13 cellular contexts compared by ENCODE assay signal in the genomic region with DNA sequence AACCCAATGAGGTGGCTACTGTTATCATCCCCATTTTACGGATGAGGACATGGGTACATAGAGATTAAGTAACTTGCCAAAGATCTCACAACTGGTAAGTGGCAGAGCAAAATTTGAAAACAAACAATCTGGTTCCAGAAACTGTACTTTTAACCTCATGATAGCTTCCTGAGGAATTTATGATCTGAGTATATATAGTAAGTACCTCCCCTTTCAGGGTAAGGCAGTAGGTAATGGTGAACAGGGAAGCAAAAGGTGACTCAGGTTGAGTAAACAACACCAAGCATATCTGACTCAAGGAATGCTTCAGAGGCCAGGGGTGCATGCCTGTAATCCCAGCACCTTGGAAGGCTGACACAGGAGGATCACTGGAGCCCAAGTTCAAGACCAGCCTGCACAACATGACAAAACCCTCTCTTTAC. TPM values are rescaled to one million over a fixed set of nuclear protein-coding genes. Genes with fewer than 3 reads are reported as not detected.
A peak's percentile ranks its signal among the peaks of the same experiment; 100 is the strongest.
DNase-seq lines count a peak whose midpoint lies in the region; ATAC-seq, FAIRE-seq and TF ChIP-seq lines count a peak whose summit lies in the region.
"Had no signal": no experiment of that assay in that cellular context is flagged by ENCODE, and none has a peak within 500 bp of the region (broad histone marks: within the 10 kb centered on the region; RNA-seq: fewer than 3 reads in every experiment).

No MANE protein-coding gene starts in this region.

- H3K36me3 ChIP-seq in keratinocyte (ENCODE audit: control insufficient read depth in 2 of 2, extremely low read depth in 1 of 2, insufficient read depth in 2 of 2, low read length in 2 of 2) (no peaks in the 10 kb centered on the region), heart left ventricle (no peaks in the 10 kb centered on the region), left ventricle myocardium inferior (no peaks in the 10 kb centered on the region)
- H3K36me3 ChIP-seq in naive thymus-derived CD4-positive, alpha-beta T cell (ENCODE audit: control insufficient read depth in 2 of 3, insufficient read depth in 3 of 3, low read length in 3 of 3), result no peaks in the 10 kb centered on the region

- H3K4me1 ChIP-seq in keratinocyte (ENCODE audit: control insufficient read depth, extremely low read depth, insufficient read depth, low read length), result peaks cover 34% of the 10 kb centered on the region
- H3K4me1 ChIP-seq in naive thymus-derived CD4-positive, alpha-beta T cell (ENCODE audit: control insufficient read depth in 2 of 2, insufficient read depth in 2 of 2, low read length in 2 of 2), result no peaks in the 10 kb centered on the region
- peaks cover 0 to 4% (median 0%) of the 10 kb centered on the region in 12 donors for H3K4me1 ChIP-seq in heart left ventricle
- no peaks in the 10 kb centered on the region for H3K4me1 ChIP-seq in left ventricle myocardium inferior

- no peak overlapping the region for H3K4me3 ChIP-seq in keratinocyte (ENCODE audit: control insufficient read depth in 2 of 3, extremely low read depth in 1 of 3, insufficient read depth in 2 of 3, low read depth in 1 of 3, low read length in 3 of 3)
- H3K4me3 ChIP-seq in naive thymus-derived CD4-positive, alpha-beta T cell (ENCODE audit: low read length), result no peak overlapping the region
- H3K4me3 ChIP-seq in heart left ventricle, result no peak overlapping the region
- H3K4me3 ChIP-seq in left ventricle myocardium inferior, result no peak overlapping the region

- CTCF ChIA-PET in naive thymus-derived CD4-positive, alpha-beta T cell (lab: Charles Lee), result no interaction called here

- H3K9me3 ChIP-seq in keratinocyte (ENCODE audit: control insufficient read depth, low read depth, low read length) (no peaks in the 10 kb centered on the region), heart left ventricle (no peaks in the 10 kb centered on the region), left ventricle myocardium inferior (replicated peaks) (no peaks in the 10 kb centered on the region)
- H3K9me3 ChIP-seq in naive thymus-derived CD4-positive, alpha-beta T cell (ENCODE audit: control insufficient read depth in 2 of 3, low read length in 3 of 3), result no peaks in the 10 kb centered on the region

- H3K36me3 Mint-ChIP-seq in naive thymus-derived CD4-positive, alpha-beta T cell, result peaks cover 0 to 8% (median 4%) of the 10 kb centered on the region in 5 donors

- H3K9me1 ChIP-seq in keratinocyte (ENCODE audit: control insufficient read depth, extremely low read depth, insufficient read depth, low read length), result no peaks in the 10 kb centered on the region

- no peaks in the 10 kb centered on the region for H4K20me1 ChIP-seq in keratinocyte (ENCODE audit: control insufficient read depth, extremely low read depth, insufficient read depth, low read length)

- no peaks in the 10 kb centered on the region for H3K9me3 Mint-ChIP-seq in stimulated activated naive CD8-positive, alpha-beta T cell treated with anti-CD3 and anti-CD28 coated beads, Interleukin-15, amount 100 ng/mL, for 72 hours
- H3K9me3 Mint-ChIP-seq in naive thymus-derived CD4-positive, alpha-beta T cell, result peaks cover 0 to 2% (median 0%) of the 10 kb centered on the region in 11 donors
- H3K9me3 Mint-ChIP-seq: activated naive CD8-positive, alpha-beta T cell treated with anti-CD3 and anti-CD28 coated beads, Interleukin-2, amount 50 U/mL, for 24 hours had no signal

- H3K4me3 Mint-ChIP-seq in stimulated activated naive CD8-positive, alpha-beta T cell treated with anti-CD3 and anti-CD28 coated beads, Interleukin-15, amount 100 ng/mL, for 72 hours, result no peak overlapping the region
- no peak overlapping the region for H3K4me3 Mint-ChIP-seq in naive thymus-derived CD4-positive, alpha-beta T cell
- H3K4me3 Mint-ChIP-seq: activated naive CD8-positive, alpha-beta T cell treated with anti-CD3 and anti-CD28 coated beads, Interleukin-2, amount 50 U/mL, for 24 hours; B cell had no signal

- no peak for TF ChIP-seq POLR2A in heart left ventricle (IDR thresholded peaks at IDR 0.05)

- H3K27me3 Mint-ChIP-seq in stimulated activated naive CD8-positive, alpha-beta T cell treated with anti-CD3 and anti-CD28 coated beads, Interleukin-15, amount 100 ng/mL, for 72 hours, result no peaks in the 10 kb centered on the region
- H3K27me3 Mint-ChIP-seq in naive thymus-derived CD4-positive, alpha-beta T cell, result no peaks in the 10 kb centered on the region
- H3K27me3 Mint-ChIP-seq: activated naive CD8-positive, alpha-beta T cell treated with anti-CD3 and anti-CD28 coated beads, Interleukin-2, amount 50 U/mL, for 24 hours; B cell had no signal

- no peak for DNase-seq in stimulated activated naive CD8-positive, alpha-beta T cell treated with anti-CD3 and anti-CD28 coated beads, Interleukin-15, amount 100 ng/mL, for 72 hours
- DNase-seq in stimulated activated naive CD8-positive, alpha-beta T cell treated with anti-CD3 and anti-CD28 coated beads, Interleukin-15, Interleukin-2, amounts not matched to agents 100 U/mL and 50 U/mL, for 24 hours, result no peak
- DNase-seq in SW480 (ENCODE audit: low spot score), result peak; percentile 46
- peak; percentile 92 for DNase-seq in keratinocyte (ENCODE audit: low read depth, low spot score)
- DNase-seq in naive thymus-derived CD4-positive, alpha-beta T cell, result no peak
- DNase-seq in heart left ventricle, result no peak
- no peak for DNase-seq in left ventricle myocardium inferior
- DNase-seq: activated naive CD8-positive, alpha-beta T cell treated with anti-CD3 and anti-CD28 coated beads, Interleukin-2, amount 50 U/mL, for 24 hours; NCI-H1436; NCI-H82; occipital lobe had no signal

- dilution Hi-C loops in keratinocyte (cut with MboI; ENCODE audit: extremely low pct_ligation_motif_present, low sequenced_read_pairs), result no loop called here

- peak; percentile 91 for FAIRE-seq in keratinocyte (lab: Jason Lieb, UNC)

- H3K27me3 ChIP-seq in keratinocyte (ENCODE audit: control insufficient read depth, extremely low read depth, insufficient read depth, low read length), result no peaks in the 10 kb centered on the region
- H3K27me3 ChIP-seq in naive thymus-derived CD4-positive, alpha-beta T cell (ENCODE audit: control insufficient read depth in 2 of 2, insufficient read depth in 2 of 2, low read length in 2 of 2), result no peaks in the 10 kb centered on the region
- no peaks in the 10 kb centered on the region for H3K27me3 ChIP-seq in heart left ventricle
- no peaks in the 10 kb centered on the region for H3K27me3 ChIP-seq in left ventricle myocardium inferior (ENCODE audit: low read depth)

- peak overlapping the region; percentile 64 for H3K27ac ChIP-seq in keratinocyte (ENCODE audit: control insufficient read depth, insufficient read depth, low read length)
- no peak overlapping the region for H3K27ac ChIP-seq in naive thymus-derived CD4-positive, alpha-beta T cell (ENCODE audit: low read depth, low read length)
- no peak overlapping the region for H3K27ac ChIP-seq in heart left ventricle
- no peak overlapping the region for H3K27ac ChIP-seq in left ventricle myocardium inferior (replicated peaks)

- H3K4me1 Mint-ChIP-seq in stimulated activated naive CD8-positive, alpha-beta T cell treated with anti-CD3 and anti-CD28 coated beads, Interleukin-15, amount 100 ng/mL, for 72 hours, result no peaks in the 10 kb centered on the region
- peaks cover 0 to 17% (median 0%) of the 10 kb centered on the region in 7 donors for H3K4me1 Mint-ChIP-seq in naive thymus-derived CD4-positive, alpha-beta T cell
- H3K4me1 Mint-ChIP-seq: activated naive CD8-positive, alpha-beta T cell treated with anti-CD3 and anti-CD28 coated beads, Interleukin-2, amount 50 U/mL, for 24 hours had no signal

- no peak overlapping the region for H2AFZ ChIP-seq in keratinocyte (ENCODE audit: control insufficient read depth, low read length)

- H3K4me2 ChIP-seq in keratinocyte (ENCODE audit: control insufficient read depth, extremely low read depth, insufficient read depth, low read depth, low read length), result no peak overlapping the region

- intact Hi-C loops in naive thymus-derived CD4-positive, alpha-beta T cell (cut with micrococcal nuclease), result loop anchor here in 1 of 2 donors (2.0 kb wide), 1 partner anchor 23 kb away; the partner anchor contains the start of gene ATAD1
- intact Hi-C loops in heart left ventricle (cut with DNase I) (no loop called here), left ventricle myocardium inferior (cut with micrococcal nuclease) (no loop called here)

- peak overlapping the region; percentile 39 to 81 for H3K27ac Mint-ChIP-seq in stimulated activated naive CD8-positive, alpha-beta T cell treated with anti-CD3 and anti-CD28 coated beads, Interleukin-15, amount 100 ng/mL, for 72 hours
- H3K27ac Mint-ChIP-seq in naive thymus-derived CD4-positive, alpha-beta T cell, result peak overlapping the region in 1 of 9 donors; percentile 76
- H3K27ac Mint-ChIP-seq: activated naive CD8-positive, alpha-beta T cell treated with anti-CD3 and anti-CD28 coated beads, Interleukin-2, amount 50 U/mL, for 24 hours; B cell had no signal

- WGBS in heart left ventricle, 4 donors, result 88 to 100% (median 95%) methylated on average over 1 of the region's 1 CpG

- POLR2A ChIA-PET in naive thymus-derived CD4-positive, alpha-beta T cell (lab: Charles Lee), result no interaction called here

- H3K79me2 ChIP-seq in keratinocyte (ENCODE audit: control insufficient read depth, insufficient read depth, low read length), result no peaks in the 10 kb centered on the region

- TF ChIP-seq CTCF in keratinocyte (optimal IDR thresholded peaks at IDR 0.05 in 1 of 3, IDR thresholded peaks at IDR 0.05 in 1 of 3, conservative IDR thresholded peaks at IDR 0.05 in 1 of 3; ENCODE audit: extremely low read depth in 1 of 3, insufficient read depth in 2 of 3, low read length in 3 of 3) (no peak), heart left ventricle (IDR thresholded peaks at IDR 0.05) (no peak), left ventricle myocardium inferior (IDR thresholded peaks at IDR 0.05; ENCODE audit: borderline replicate concordance) (no peak)

- no peak overlapping the region for H3K9ac ChIP-seq in keratinocyte (ENCODE audit: control insufficient read depth, extremely low read depth, insufficient read depth, low read length)

- no peak for ATAC-seq in stimulated activated naive CD8-positive, alpha-beta T cell treated with anti-CD3 and anti-CD28 coated beads, Interleukin-15, amount 100 ng/mL, for 72 hours
- no peak for ATAC-seq in stimulated activated naive CD8-positive, alpha-beta T cell treated with anti-CD3 and anti-CD28 coated beads, Interleukin-15, Interleukin-2, amounts not matched to agents 100 U/mL and 50 U/mL, for 24 hours
- no peak for ATAC-seq in naive thymus-derived CD4-positive, alpha-beta T cell
- ATAC-seq in heart left ventricle (no peak), HG03521 (IDR thresholded peaks at IDR 0.05; ENCODE audit: unreplicated experiment) (no peak)
- ATAC-seq: activated naive CD8-positive, alpha-beta T cell treated with anti-CD3 and anti-CD28 coated beads, Interleukin-2, amount 50 U/mL, for 24 hours had no signal

RNA-seq across cellular contexts. Expression of gene KLLN, which starts 21.1 kb away (rescaled TPM):
- polyA plus RNA-seq in keratinocyte (0.10 to 0.31 TPM (median 0.16 TPM) in 3 replicates), heart left ventricle (under 1 TPM; 0.19 to 0.26 TPM)
- polyA plus RNA-seq in keratinocyte (2011; ENCODE audit: low read depth), result 0.12 TPM
- polyA plus RNA-seq in keratinocyte (2011; cell fraction: cytosol; rRNA removed), result 0.17 and 0.22 TPM in 2 replicates
- 0.16 and 0.17 TPM in 2 replicates for polyA plus RNA-seq in keratinocyte (2011; cell fraction: nucleus; rRNA removed)
- polyA plus RNA-seq in keratinocyte (2012; ENCODE audit: low replicate concordance), result 0.13 and 0.25 TPM in 2 replicates
- polyA minus RNA-seq in keratinocyte, result 0.10 to 0.35 TPM (median 0.26 TPM) in 3 replicates
- polyA minus RNA-seq in keratinocyte (2011; cell fraction: cytosol; rRNA and poly(A)+ RNA removed), result 0.58 TPM
- 0.16 and 0.32 TPM in 2 replicates for polyA minus RNA-seq in keratinocyte (2011; cell fraction: nucleus; rRNA and poly(A)+ RNA removed)
- 1 to 10 TPM in 2 of 5 experiments, under 1 TPM in 3; 0.32 to 1.6 (median 0.85) TPM for total RNA-seq in naive thymus-derived CD4-positive, alpha-beta T cell
- polyA plus RNA-seq in naive thymus-derived CD4-positive, alpha-beta T cell, result under 1 TPM in 1 of 2 donors, not detected in 1; 0.25 TPM
- total RNA-seq in heart left ventricle (under 1 TPM; 0.13 to 0.57 (median 0.43) TPM), left ventricle myocardium inferior (0.19 TPM)

RNA-seq across cellular contexts. Expression of gene PTEN, which starts 21.2 kb away (rescaled TPM):
- polyA plus RNA-seq in keratinocyte (11.7 to 39.4 TPM (median 23.8 TPM) in 3 replicates), heart left ventricle (10 to 100 TPM; 20.1 to 33.1 TPM)
- polyA plus RNA-seq in keratinocyte (2011; ENCODE audit: low read depth), result 134 TPM
- polyA plus RNA-seq in keratinocyte (2011; cell fraction: cytosol; rRNA removed), result 14.0 and 23.4 TPM in 2 replicates
- 11.7 and 16.1 TPM in 2 replicates for polyA plus RNA-seq in keratinocyte (2011; cell fraction: nucleus; rRNA removed)
- polyA plus RNA-seq in keratinocyte (2012; ENCODE audit: low replicate concordance), result 26.8 and 38.1 TPM in 2 replicates
- 11.7 to 85.4 TPM (median 37.7 TPM) in 3 replicates for polyA minus RNA-seq in keratinocyte
- polyA minus RNA-seq in keratinocyte (2011; cell fraction: cytosol; rRNA and poly(A)+ RNA removed), result 33.4 TPM
- polyA minus RNA-seq in keratinocyte (2011; cell fraction: nucleus; rRNA and poly(A)+ RNA removed), result 40.6 and 51.3 TPM in 2 replicates
- total RNA-seq in naive thymus-derived CD4-positive, alpha-beta T cell, result 100 to 1,000 TPM in 1 of 5 experiments, 10 to 100 TPM in 4; 85.9 to 109 (median 93.5) TPM
- polyA plus RNA-seq in naive thymus-derived CD4-positive, alpha-beta T cell, result 10 to 100 TPM; 24.0 to 32.7 TPM
- total RNA-seq in heart left ventricle (10 to 100 TPM; 47.5 to 77.7 (median 60.3) TPM), left ventricle myocardium inferior (49.9 TPM)

RNA-seq across cellular contexts. Expression of gene ATAD1, which starts 24.2 kb away (rescaled TPM):
- polyA plus RNA-seq in keratinocyte, result 26.2 to 51.0 TPM (median 29.1 TPM) in 3 replicates
- polyA plus RNA-seq in keratinocyte (2011; ENCODE audit: low read depth), result 206 TPM
- polyA plus RNA-seq in keratinocyte (2011; cell fraction: cytosol; rRNA removed), result 16.1 and 34.4 TPM in 2 replicates
- 48.3 and 79.4 TPM in 2 replicates for polyA plus RNA-seq in keratinocyte (2011; cell fraction: nucleus; rRNA removed)
- polyA plus RNA-seq in keratinocyte (2012; ENCODE audit: low replicate concordance), result 26.1 and 43.0 TPM in 2 replicates
- 4.9 to 45.8 TPM (median 18.1 TPM) in 3 replicates for polyA minus RNA-seq in keratinocyte
- polyA minus RNA-seq in keratinocyte (2011; cell fraction: cytosol; rRNA and poly(A)+ RNA removed), result 14.0 TPM
- polyA minus RNA-seq in keratinocyte (2011; cell fraction: nucleus; rRNA and poly(A)+ RNA removed), result 29.6 and 65.8 TPM in 2 replicates
- 10 to 100 TPM; 33.5 to 53.4 (median 46.1) TPM for total RNA-seq in naive thymus-derived CD4-positive, alpha-beta T cell
- polyA plus RNA-seq in naive thymus-derived CD4-positive, alpha-beta T cell, result 10 to 100 TPM; 34.5 to 38.4 TPM
- total RNA-seq in heart left ventricle, result 100 to 1,000 TPM in 4 of 9 donors, 10 to 100 TPM in 5; 64.8 to 115 (median 87.5) TPM
- polyA plus RNA-seq in heart left ventricle, result 10 to 100 TPM; 17.5 to 49.0 TPM
- 93.2 TPM for total RNA-seq in left ventricle myocardium inferior

Comparison
In these comparisons a context has a peak if more than half of its experiments do, and no peak if none do; other contexts are left out.
1. DNase-seq: peak in SW480 (single experiment) and keratinocyte (single experiment); none in stimulated activated naive CD8-positive, alpha-beta T cell treated with anti-CD3 and anti-CD28 coated beads, Interleukin-15, amount 100 ng/mL, for 72 hours (0 of 2), stimulated activated naive CD8-positive, alpha-beta T cell treated with anti-CD3 and anti-CD28 coated beads, Interleukin-15, Interleukin-2, amounts not matched to agents 100 U/mL and 50 U/mL, for 24 hours (single experiment), naive thymus-derived CD4-positive, alpha-beta T cell (0 of 9), heart left ventricle (0 of 5) and left ventricle myocardium inferior (single experiment).